In genomic region chr1:29577512-29577911, GRCh38 we compare ENCODE assay signal across 27 cellular contexts.
"Had no signal": no experiment of that assay in that cellular context is flagged by ENCODE, and none has a peak within 500 bp of the region (broad histone marks: within the 10 kb centered on the region; RNA-seq: fewer than 3 reads in every experiment).

No MANE protein-coding gene starts in this region.

- H3K4me3 Mint-ChIP-seq: activated naive CD8-positive, alpha-beta T cell treated with anti-CD3 and anti-CD28 coated beads for 36 hours; effector memory CD8-positive, alpha-beta T cell; mesothelial cell of epicardium; natural killer cell treated with Interleukin-12 subunit alpha and Interleukin-12 subunit beta and Interleukin-15 and Interleukin-18, amount 100 ng/mL, for 72 hours; stimulated activated memory B cell treated with anti-CD40 and anti-IgM and Interleukin-4, amounts not matched to agents 10 μg/mL and 1 μg/mL and 100 μg/mL, for 72 hours; T-helper 1 cell treated with Interleukin-12 subunit alpha and Interleukin-12 subunit beta and Interleukin-4 antibody, amounts not matched to agents 30 μg/mL and 1 μg/mL, for 36 hours had no signal

- H3K36me3 ChIP-seq: colonic mucosa, esophagus squamous epithelium, gastrocnemius medialis, left lung, sigmoid colon, stomach, suprapubic skin, tibial nerve had no signal

- H3K27ac ChIP-seq: colonic mucosa, dorsolateral prefrontal cortex, esophagus squamous epithelium, gastrocnemius medialis, left lung, sigmoid colon, stomach, suprapubic skin, tibial nerve had no signal

- H3K27me3 ChIP-seq: colonic mucosa, gastrocnemius medialis, tibial nerve had no signal

- H3K4me1 ChIP-seq: colonic mucosa, gastrocnemius medialis, left lung, sigmoid colon, stomach, suprapubic skin, tibial nerve had no signal

- H3K4me2 ChIP-seq: smooth muscle cell had no signal

- H3K27ac Mint-ChIP-seq: activated naive CD8-positive, alpha-beta T cell treated with anti-CD3 and anti-CD28 coated beads for 36 hours; effector memory CD8-positive, alpha-beta T cell; mesothelial cell of epicardium; natural killer cell treated with Interleukin-12 subunit alpha and Interleukin-12 subunit beta and Interleukin-15 and Interleukin-18, amount 100 ng/mL, for 72 hours; stimulated activated memory B cell treated with anti-CD40 and anti-IgM and Interleukin-4, amounts not matched to agents 10 μg/mL and 1 μg/mL and 100 μg/mL, for 72 hours; T-helper 1 cell treated with Interleukin-12 subunit alpha and Interleukin-12 subunit beta and Interleukin-4 antibody, amounts not matched to agents 30 μg/mL and 1 μg/mL, for 36 hours had no signal

- H3K9me3 ChIP-seq: colonic mucosa, esophagus squamous epithelium, gastrocnemius medialis, left lung, sigmoid colon, stomach, suprapubic skin had no signal

- H3K4me1 Mint-ChIP-seq: activated naive CD8-positive, alpha-beta T cell treated with anti-CD3 and anti-CD28 coated beads for 36 hours; mesothelial cell of epicardium; stimulated activated memory B cell treated with anti-CD40 and anti-IgM and Interleukin-4, amounts not matched to agents 10 μg/mL and 1 μg/mL and 100 μg/mL, for 72 hours had no signal

- ATAC-seq: effector memory CD8-positive, alpha-beta T cell; gastrocnemius medialis; left lung; natural killer cell treated with Interleukin-12 subunit alpha and Interleukin-12 subunit beta and Interleukin-15 and Interleukin-18, amount 100 ng/mL, for 72 hours; stimulated activated memory B cell treated with anti-CD40 and anti-IgM and Interleukin-4, amounts not matched to agents 10 μg/mL and 1 μg/mL and 100 μg/mL, for 72 hours had no signal

- DNase-seq: activated CD4-positive, alpha-beta T cell treated with anti-CD3 and anti-CD28 coated beads for 4 hours; activated CD4-positive, alpha-beta T cell treated with anti-CD3 and anti-CD28 coated beads, Interleukin-2, amount 50 U/mL, for 48 hours; activated CD4-positive, CD25-positive, alpha-beta regulatory T cell; activated naive CD4-positive, alpha-beta T cell treated with Interleukin-2 at 50 U/mL for 16 hours; activated naive CD8-positive, alpha-beta T cell treated with anti-CD3 and anti-CD28 coated beads for 36 hours; activated T-cell treated with anti-CD3 and anti-CD28 coated beads, Interleukin-2, amount 50 U/mL, for 48 hours; amniotic stem cell; colonic mucosa; effector memory CD8-positive, alpha-beta T cell; esophagus squamous epithelium; gastrocnemius medialis; head of caudate nucleus; left lung; occipital lobe; sigmoid colon; stimulated activated CD4-positive, alpha-beta T cell treated with anti-CD3 and anti-CD28 coated beads, Interleukin-15, amount 100 ng/mL, for 24 hours; stomach; T1000 had no signal

- H3K27me3 Mint-ChIP-seq: stimulated activated memory B cell treated with anti-CD40 and anti-IgM and Interleukin-4, amounts not matched to agents 10 μg/mL and 1 μg/mL and 100 μg/mL, for 72 hours had no signal

- H3K36me3 Mint-ChIP-seq: activated naive CD8-positive, alpha-beta T cell treated with anti-CD3 and anti-CD28 coated beads for 36 hours; mesothelial cell of epicardium; natural killer cell treated with Interleukin-12 subunit alpha and Interleukin-12 subunit beta and Interleukin-15 and Interleukin-18, amount 100 ng/mL, for 72 hours; stimulated activated memory B cell treated with anti-CD40 and anti-IgM and Interleukin-4, amounts not matched to agents 10 μg/mL and 1 μg/mL and 100 μg/mL, for 72 hours had no signal

- H3K9me3 Mint-ChIP-seq: activated naive CD8-positive, alpha-beta T cell treated with anti-CD3 and anti-CD28 coated beads for 36 hours; effector memory CD8-positive, alpha-beta T cell; mesothelial cell of epicardium; natural killer cell treated with Interleukin-12 subunit alpha and Interleukin-12 subunit beta and Interleukin-15 and Interleukin-18, amount 100 ng/mL, for 72 hours; T-helper 1 cell treated with Interleukin-12 subunit alpha and Interleukin-12 subunit beta and Interleukin-4 antibody, amounts not matched to agents 30 μg/mL and 1 μg/mL, for 36 hours had no signal

- H3K4me3 ChIP-seq: colonic mucosa, dorsolateral prefrontal cortex, esophagus squamous epithelium, gastrocnemius medialis, left lung, lung, sigmoid colon, smooth muscle cell, stomach, suprapubic skin, tibial nerve had no signal
